Comparison of ENCODE assay signal across 2 cellular contexts in the genomic region with DNA sequence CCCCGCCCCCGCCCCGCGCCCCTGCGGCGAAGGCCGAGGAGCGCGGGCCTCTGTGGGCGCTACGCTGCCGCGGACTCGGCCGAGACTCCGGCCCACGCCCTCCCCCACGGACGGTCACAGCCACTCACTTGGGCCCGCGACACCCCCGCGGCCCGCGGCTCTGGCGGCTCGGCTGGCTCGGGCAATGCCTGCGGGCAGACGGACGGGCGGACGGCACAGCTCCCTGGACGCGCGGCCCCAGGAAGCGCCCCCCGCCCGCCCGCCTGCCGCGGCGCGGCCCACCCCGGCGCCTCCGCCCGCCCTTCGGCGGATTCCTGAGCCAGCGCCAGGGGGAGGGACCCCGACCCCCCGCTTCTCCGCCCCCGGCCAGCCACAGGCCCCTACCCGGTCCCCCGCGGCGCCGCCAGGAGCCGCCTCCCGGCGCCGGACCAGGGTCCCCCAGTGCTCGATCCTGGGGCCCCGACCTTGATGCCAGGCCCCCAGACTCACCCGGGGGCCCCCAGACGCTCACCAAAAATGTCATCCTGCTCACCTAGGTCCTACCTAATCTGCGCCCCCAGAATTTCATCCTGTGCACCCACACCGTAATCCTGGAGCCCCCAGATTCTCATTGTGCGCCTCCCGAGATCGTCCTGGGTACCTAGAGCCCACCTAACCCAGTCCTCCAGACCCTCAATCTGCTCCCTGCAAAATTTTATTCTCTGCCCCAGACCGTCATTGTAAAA.
A peak's percentile ranks its signal among the peaks of the same experiment; 100 is the strongest.
TF ChIP-seq lines count a peak whose summit lies in the region.

Gene EFEMP2, minus strand, starts transcription at position 246 of the 725 bp plus-strand sequence. CDS start 446 bp downstream, outside the sequence.

TF ChIP-seq in IMR-90, 13 proteins besides CTCF, POLR2A, EP300 and RAD21:
- peak; percentile 60; the same call in 1 of the 2 replicates for TF ChIP-seq MAZ (IDR thresholded peaks at IDR 0.05; ENCODE audit: borderline replicate concordance, low read depth, low read length)
- no peak for TF ChIP-seq CEBPB (IDR thresholded peaks at IDR 0.05; ENCODE audit: low read depth, low read length)

TF ChIP-seq in HepG2, 621 proteins besides CTCF, POLR2A, EP300 and RAD21:
- peak; percentile 47 for TF ChIP-seq ZFY (CRISPR knock-in tag; IDR thresholded peaks at IDR 0.05)
- TF ChIP-seq PHF8 (CRISPR knock-in tag; IDR thresholded peaks at IDR 0.05): peak; percentile 33; the same call in 1 of the 2 replicates
- TF ChIP-seq ZNF777 (CRISPR knock-in tag; IDR thresholded peaks at IDR 0.05): peak; percentile 32; the same call in 1 of the 2 replicates
- TF ChIP-seq, protein P1, sequence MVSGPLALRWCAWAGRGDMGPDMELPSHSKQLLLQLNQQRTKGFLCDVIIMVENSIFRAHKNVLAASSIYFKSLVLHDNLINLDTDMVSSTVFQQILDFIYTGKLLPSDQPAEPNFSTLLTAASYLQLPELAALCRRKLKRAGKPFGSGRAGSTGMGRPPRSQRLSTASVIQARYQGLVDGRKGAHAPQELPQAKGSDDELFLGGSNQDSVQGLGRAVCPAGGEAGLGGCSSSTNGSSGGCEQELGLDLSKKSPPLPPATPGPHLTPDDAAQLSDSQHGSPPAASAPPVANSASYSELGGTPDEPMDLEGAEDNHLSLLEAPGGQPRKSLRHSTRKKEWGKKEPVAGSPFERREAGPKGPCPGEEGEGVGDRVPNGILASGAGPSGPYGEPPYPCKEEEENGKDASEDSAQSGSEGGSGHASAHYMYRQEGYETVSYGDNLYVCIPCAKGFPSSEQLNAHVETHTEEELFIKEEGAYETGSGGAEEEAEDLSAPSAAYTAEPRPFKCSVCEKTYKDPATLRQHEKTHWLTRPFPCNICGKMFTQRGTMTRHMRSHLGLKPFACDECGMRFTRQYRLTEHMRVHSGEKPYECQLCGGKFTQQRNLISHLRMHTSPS (CRISPR knock-in tag; IDR thresholded peaks at IDR 0.05; ENCODE audit: low read depth): no peak
- TF ChIP-seq, protein P2, sequence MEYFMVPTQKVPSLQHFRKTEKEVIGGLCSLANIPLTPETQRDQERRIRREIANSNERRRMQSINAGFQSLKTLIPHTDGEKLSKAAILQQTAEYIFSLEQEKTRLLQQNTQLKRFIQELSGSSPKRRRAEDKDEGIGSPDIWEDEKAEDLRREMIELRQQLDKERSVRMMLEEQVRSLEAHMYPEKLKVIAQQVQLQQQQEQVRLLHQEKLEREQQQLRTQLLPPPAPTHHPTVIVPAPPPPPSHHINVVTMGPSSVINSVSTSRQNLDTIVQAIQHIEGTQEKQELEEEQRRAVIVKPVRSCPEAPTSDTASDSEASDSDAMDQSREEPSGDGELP (IDR thresholded peaks at IDR 0.05; ENCODE audit: borderline replicate concordance, low read depth): no peak
- no peak for TF ChIP-seq JUND (CRISPR knock-in tag; IDR thresholded peaks at IDR 0.05)
- no peak for TF ChIP-seq MYPOP (CRISPR knock-in tag; IDR thresholded peaks at IDR 0.05)
- no peak for TF ChIP-seq JUN (CRISPR knock-in tag; IDR thresholded peaks at IDR 0.05)
- no peak for TF ChIP-seq KLF16 (CRISPR knock-in tag; IDR thresholded peaks at IDR 0.05)
- peak; percentile 44; the same call in 1 of the 2 replicates for TF ChIP-seq ZFX (CRISPR knock-in tag; IDR thresholded peaks at IDR 0.05; ENCODE audit: low read depth)
- TF ChIP-seq, protein P3, sequence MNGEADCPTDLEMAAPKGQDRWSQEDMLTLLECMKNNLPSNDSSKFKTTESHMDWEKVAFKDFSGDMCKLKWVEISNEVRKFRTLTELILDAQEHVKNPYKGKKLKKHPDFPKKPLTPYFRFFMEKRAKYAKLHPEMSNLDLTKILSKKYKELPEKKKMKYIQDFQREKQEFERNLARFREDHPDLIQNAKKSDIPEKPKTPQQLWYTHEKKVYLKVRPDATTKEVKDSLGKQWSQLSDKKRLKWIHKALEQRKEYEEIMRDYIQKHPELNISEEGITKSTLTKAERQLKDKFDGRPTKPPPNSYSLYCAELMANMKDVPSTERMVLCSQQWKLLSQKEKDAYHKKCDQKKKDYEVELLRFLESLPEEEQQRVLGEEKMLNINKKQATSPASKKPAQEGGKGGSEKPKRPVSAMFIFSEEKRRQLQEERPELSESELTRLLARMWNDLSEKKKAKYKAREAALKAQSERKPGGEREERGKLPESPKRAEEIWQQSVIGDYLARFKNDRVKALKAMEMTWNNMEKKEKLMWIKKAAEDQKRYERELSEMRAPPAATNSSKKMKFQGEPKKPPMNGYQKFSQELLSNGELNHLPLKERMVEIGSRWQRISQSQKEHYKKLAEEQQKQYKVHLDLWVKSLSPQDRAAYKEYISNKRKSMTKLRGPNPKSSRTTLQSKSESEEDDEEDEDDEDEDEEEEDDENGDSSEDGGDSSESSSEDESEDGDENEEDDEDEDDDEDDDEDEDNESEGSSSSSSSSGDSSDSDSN (CRISPR knock-in tag; IDR thresholded peaks at IDR 0.05): 0 out of 2 replicates have a peak, but pooled peaks have one; percentile 2
- no peak for TF ChIP-seq ZNF343 (CRISPR knock-in tag; IDR thresholded peaks at IDR 0.05)
- no peak for TF ChIP-seq ONECUT2 (CRISPR knock-in tag; IDR thresholded peaks at IDR 0.05)
- 0 out of 2 replicates have a peak, but pooled peaks have one; percentile 2 for TF ChIP-seq SAFB2 (CRISPR knock-in tag; IDR thresholded peaks at IDR 0.05; ENCODE audit: borderline replicate concordance, low read depth)
- TF ChIP-seq, protein P4, sequence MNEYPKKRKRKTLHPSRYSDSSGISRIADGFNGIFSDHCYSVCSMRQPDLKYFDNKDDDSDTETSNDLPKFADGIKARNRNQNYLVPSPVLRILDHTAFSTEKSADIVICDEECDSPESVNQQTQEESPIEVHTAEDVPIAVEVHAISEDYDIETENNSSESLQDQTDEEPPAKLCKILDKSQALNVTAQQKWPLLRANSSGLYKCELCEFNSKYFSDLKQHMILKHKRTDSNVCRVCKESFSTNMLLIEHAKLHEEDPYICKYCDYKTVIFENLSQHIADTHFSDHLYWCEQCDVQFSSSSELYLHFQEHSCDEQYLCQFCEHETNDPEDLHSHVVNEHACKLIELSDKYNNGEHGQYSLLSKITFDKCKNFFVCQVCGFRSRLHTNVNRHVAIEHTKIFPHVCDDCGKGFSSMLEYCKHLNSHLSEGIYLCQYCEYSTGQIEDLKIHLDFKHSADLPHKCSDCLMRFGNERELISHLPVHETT (CRISPR knock-in tag; conservative IDR thresholded peaks at IDR 0.05): no peak
- TF ChIP-seq ZNF572 (CRISPR knock-in tag; IDR thresholded peaks at IDR 0.05): no peak
- 0 out of 2 replicates have a peak, but pooled peaks have one; percentile 30 for TF ChIP-seq AHDC1 (CRISPR knock-in tag; IDR thresholded peaks at IDR 0.05; ENCODE audit: borderline replicate concordance)
- TF ChIP-seq ZNF790 (CRISPR knock-in tag; IDR thresholded peaks at IDR 0.05; ENCODE audit: borderline replicate concordance): 0 out of 2 replicates have a peak, but pooled peaks have one; percentile 29
- TF ChIP-seq ZNF460 (CRISPR knock-in tag; IDR thresholded peaks at IDR 0.05; ENCODE audit: borderline replicate concordance): no peak
- no peak for TF ChIP-seq ZNF256 (CRISPR knock-in tag; conservative IDR thresholded peaks at IDR 0.05)
- TF ChIP-seq BCL3 (CRISPR knock-in tag; IDR thresholded peaks at IDR 0.05): no peak
- no peak for TF ChIP-seq ATF3 (CRISPR knock-in tag; IDR thresholded peaks at IDR 0.05)
- TF ChIP-seq, protein P5, sequence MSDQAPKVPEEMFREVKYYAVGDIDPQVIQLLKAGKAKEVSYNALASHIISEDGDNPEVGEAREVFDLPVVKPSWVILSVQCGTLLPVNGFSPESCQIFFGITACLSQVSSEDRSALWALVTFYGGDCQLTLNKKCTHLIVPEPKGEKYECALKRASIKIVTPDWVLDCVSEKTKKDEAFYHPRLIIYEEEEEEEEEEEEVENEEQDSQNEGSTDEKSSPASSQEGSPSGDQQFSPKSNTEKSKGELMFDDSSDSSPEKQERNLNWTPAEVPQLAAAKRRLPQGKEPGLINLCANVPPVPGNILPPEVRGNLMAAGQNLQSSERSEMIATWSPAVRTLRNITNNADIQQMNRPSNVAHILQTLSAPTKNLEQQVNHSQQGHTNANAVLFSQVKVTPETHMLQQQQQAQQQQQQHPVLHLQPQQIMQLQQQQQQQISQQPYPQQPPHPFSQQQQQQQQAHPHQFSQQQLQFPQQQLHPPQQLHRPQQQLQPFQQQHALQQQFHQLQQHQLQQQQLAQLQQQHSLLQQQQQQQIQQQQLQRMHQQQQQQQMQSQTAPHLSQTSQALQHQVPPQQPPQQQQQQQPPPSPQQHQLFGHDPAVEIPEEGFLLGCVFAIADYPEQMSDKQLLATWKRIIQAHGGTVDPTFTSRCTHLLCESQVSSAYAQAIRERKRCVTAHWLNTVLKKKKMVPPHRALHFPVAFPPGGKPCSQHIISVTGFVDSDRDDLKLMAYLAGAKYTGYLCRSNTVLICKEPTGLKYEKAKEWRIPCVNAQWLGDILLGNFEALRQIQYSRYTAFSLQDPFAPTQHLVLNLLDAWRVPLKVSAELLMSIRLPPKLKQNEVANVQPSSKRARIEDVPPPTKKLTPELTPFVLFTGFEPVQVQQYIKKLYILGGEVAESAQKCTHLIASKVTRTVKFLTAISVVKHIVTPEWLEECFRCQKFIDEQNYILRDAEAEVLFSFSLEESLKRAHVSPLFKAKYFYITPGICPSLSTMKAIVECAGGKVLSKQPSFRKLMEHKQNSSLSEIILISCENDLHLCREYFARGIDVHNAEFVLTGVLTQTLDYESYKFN (CRISPR knock-in tag; conservative IDR thresholded peaks at IDR 0.05): no peak
- TF ChIP-seq ZNF761 (CRISPR knock-in tag; conservative IDR thresholded peaks at IDR 0.05): no peak
- TF ChIP-seq ZBTB7B (CRISPR knock-in tag; IDR thresholded peaks at IDR 0.05): no peak
- no peak for TF ChIP-seq RXRB (CRISPR knock-in tag; IDR thresholded peaks at IDR 0.05; ENCODE audit: borderline replicate concordance)
- no peak for TF ChIP-seq U2AF2 (IDR thresholded peaks at IDR 0.05; ENCODE audit: low read depth, low read length)
- no peak for TF ChIP-seq TOPORS (CRISPR knock-in tag; IDR thresholded peaks at IDR 0.05)
